Comparison of ENCODE assay signal across 1 cellular context in the genomic region with DNA sequence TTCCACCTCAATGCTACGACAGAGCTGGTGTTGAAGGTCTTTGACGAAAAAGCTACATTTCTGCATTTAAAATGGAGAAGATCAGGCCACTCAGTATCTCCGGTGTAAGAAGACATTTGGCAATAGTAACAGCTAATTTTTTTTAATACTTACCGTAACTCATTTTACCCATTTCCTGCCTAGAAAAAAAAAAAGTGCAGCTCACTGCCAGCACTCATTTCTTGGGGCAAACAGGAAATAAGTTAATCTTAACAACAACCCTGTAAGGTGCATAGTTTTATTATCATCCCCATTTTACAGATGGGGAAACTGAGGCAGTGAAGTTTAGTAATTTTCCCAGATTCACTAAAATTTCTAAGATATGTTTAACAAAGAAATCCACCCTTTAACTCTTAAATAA.
TF ChIP-seq lines count a peak whose summit lies in the region.

No MANE protein-coding gene starts in this region.

TF ChIP-seq in GM23338, 12 proteins besides CTCF, POLR2A, EP300 and RAD21:
- no peak for TF ChIP-seq ZNF462 (CRISPR knock-in tag; IDR thresholded peaks at IDR 0.05)
- TF ChIP-seq POLR2AphosphoS5 (IDR thresholded peaks at IDR 0.05; ENCODE audit: low read depth), result no peak
- no peak for TF ChIP-seq EZH2phosphoT487 (IDR thresholded peaks at IDR 0.05; ENCODE audit: unreplicated experiment)
- no peak for TF ChIP-seq EZH2 (IDR thresholded peaks at IDR 0.05; ENCODE audit: low read depth, unreplicated experiment)
- TF ChIP-seq ZNF114 (CRISPR knock-in tag; IDR thresholded peaks at IDR 0.05), result no peak
- TF ChIP-seq JUNB (IDR thresholded peaks at IDR 0.05; ENCODE audit: unreplicated experiment), result no peak
- TF ChIP-seq, protein P1, sequence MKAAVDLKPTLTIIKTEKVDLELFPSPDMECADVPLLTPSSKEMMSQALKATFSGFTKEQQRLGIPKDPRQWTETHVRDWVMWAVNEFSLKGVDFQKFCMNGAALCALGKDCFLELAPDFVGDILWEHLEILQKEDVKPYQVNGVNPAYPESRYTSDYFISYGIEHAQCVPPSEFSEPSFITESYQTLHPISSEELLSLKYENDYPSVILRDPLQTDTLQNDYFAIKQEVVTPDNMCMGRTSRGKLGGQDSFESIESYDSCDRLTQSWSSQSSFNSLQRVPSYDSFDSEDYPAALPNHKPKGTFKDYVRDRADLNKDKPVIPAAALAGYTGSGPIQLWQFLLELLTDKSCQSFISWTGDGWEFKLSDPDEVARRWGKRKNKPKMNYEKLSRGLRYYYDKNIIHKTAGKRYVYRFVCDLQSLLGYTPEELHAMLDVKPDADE (IDR thresholded peaks at IDR 0.05), result no peak
- no peak for TF ChIP-seq STAT1 (IDR thresholded peaks at IDR 0.05; ENCODE audit: unreplicated experiment)
- TF ChIP-seq, protein P2, sequence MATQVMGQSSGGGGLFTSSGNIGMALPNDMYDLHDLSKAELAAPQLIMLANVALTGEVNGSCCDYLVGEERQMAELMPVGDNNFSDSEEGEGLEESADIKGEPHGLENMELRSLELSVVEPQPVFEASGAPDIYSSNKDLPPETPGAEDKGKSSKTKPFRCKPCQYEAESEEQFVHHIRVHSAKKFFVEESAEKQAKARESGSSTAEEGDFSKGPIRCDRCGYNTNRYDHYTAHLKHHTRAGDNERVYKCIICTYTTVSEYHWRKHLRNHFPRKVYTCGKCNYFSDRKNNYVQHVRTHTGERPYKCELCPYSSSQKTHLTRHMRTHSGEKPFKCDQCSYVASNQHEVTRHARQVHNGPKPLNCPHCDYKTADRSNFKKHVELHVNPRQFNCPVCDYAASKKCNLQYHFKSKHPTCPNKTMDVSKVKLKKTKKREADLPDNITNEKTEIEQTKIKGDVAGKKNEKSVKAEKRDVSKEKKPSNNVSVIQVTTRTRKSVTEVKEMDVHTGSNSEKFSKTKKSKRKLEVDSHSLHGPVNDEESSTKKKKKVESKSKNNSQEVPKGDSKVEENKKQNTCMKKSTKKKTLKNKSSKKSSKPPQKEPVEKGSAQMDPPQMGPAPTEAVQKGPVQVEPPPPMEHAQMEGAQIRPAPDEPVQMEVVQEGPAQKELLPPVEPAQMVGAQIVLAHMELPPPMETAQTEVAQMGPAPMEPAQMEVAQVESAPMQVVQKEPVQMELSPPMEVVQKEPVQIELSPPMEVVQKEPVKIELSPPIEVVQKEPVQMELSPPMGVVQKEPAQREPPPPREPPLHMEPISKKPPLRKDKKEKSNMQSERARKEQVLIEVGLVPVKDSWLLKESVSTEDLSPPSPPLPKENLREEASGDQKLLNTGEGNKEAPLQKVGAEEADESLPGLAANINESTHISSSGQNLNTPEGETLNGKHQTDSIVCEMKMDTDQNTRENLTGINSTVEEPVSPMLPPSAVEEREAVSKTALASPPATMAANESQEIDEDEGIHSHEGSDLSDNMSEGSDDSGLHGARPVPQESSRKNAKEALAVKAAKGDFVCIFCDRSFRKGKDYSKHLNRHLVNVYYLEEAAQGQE (IDR thresholded peaks at IDR 0.05; ENCODE audit: unreplicated experiment), result no peak
- no peak for TF ChIP-seq CREB1 (CRISPR knock-in tag; IDR thresholded peaks at IDR 0.05; ENCODE audit: low read depth)
- no peak for TF ChIP-seq ZNF331 (CRISPR knock-in tag; IDR thresholded peaks at IDR 0.05; ENCODE audit: low read depth)
- TF ChIP-seq NANOG (IDR thresholded peaks at IDR 0.05; ENCODE audit: borderline replicate concordance), result no peak
TF ChIP-seq in GM23338: peak in this region for 0.
